ENCODE assay signal across 1 cellular context in the genomic region with DNA sequence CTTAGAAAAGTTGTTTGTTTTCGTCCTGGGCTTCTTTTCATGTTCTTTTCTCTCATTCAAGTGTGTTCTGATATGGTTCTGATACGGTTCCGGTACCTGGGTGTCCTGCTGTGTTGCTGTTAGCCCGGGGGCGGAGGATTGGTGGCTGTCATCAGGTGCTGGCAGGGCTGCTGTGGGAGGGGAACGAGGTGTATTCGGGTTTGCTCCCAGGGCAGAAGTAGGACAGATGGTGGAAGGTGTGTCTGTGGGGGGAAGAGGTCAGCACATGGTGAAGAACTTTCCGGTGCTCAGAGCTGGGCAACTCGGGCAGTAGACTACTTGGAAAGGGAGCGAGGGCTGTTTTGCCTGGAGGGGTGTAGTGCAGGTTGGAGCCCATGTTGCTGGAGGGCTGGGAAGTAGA.
TF ChIP-seq lines count a peak whose summit lies in the region.

No MANE protein-coding gene starts in this region.

TF ChIP-seq in H1, 55 proteins besides CTCF, POLR2A, EP300 and RAD21:
- TF ChIP-seq ZNF274 (IDR thresholded peaks at IDR 0.05; ENCODE audit: borderline replicate concordance, extremely low read depth, low read length) (no peak), JUN (IDR thresholded peaks at IDR 0.05; ENCODE audit: low read depth, low read length) (no peak), CBX5 (IDR thresholded peaks at IDR 0.05; ENCODE audit: low read depth, low read length) (no peak), SIN3A (conservative IDR thresholded peaks at IDR 0.05 in 1 of 2, IDR thresholded peaks at IDR 0.05 in 1 of 2; ENCODE audit: low read depth in 1 of 2, low read length in 2 of 2) (no peak), NANOG (IDR thresholded peaks at IDR 0.05; ENCODE audit: insufficient read depth, low read depth, low read length, poor library complexity, severe bottlenecking) (no peak), EZH2 (IDR thresholded peaks at IDR 0.05; ENCODE audit: low read depth, low read length, severe bottlenecking) (no peak), SP2 (IDR thresholded peaks at IDR 0.05; ENCODE audit: low read length) (no peak), TBP (IDR thresholded peaks at IDR 0.05; ENCODE audit: low read depth, low read length) (no peak), CTBP2 (IDR thresholded peaks at IDR 0.05; ENCODE audit: borderline replicate concordance, insufficient read depth, insufficient read length, low read length) (no peak), SP1 (IDR thresholded peaks at IDR 0.05; ENCODE audit: low read depth, low read length) (no peak), PHF8 (conservative IDR thresholded peaks at IDR 0.05; ENCODE audit: low read depth, low read length) (no peak), CHD1 (IDR thresholded peaks at IDR 0.05; ENCODE audit: low read depth, low read length) (no peak), JUND (IDR thresholded peaks at IDR 0.05; ENCODE audit: low read length) (no peak), BCL11A (IDR thresholded peaks at IDR 0.05; ENCODE audit: low read depth in 2 of 2, low read length in 2 of 2) (no peak)
- TF ChIP-seq, protein P1, sequence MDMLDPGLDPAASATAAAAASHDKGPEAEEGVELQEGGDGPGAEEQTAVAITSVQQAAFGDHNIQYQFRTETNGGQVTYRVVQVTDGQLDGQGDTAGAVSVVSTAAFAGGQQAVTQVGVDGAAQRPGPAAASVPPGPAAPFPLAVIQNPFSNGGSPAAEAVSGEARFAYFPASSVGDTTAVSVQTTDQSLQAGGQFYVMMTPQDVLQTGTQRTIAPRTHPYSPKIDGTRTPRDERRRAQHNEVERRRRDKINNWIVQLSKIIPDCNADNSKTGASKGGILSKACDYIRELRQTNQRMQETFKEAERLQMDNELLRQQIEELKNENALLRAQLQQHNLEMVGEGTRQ (IDR thresholded peaks at IDR 0.05; ENCODE audit: low read length): no peak
- TF ChIP-seq, protein P2, sequence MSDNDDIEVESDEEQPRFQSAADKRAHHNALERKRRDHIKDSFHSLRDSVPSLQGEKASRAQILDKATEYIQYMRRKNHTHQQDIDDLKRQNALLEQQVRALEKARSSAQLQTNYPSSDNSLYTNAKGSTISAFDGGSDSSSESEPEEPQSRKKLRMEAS (IDR thresholded peaks at IDR 0.05): no peak
